Comparison of ENCODE assay signal across 23 cellular contexts in genomic region chr2:241224851-241225438, GRCh38. TPM values are rescaled to one million over a fixed set of nuclear protein-coding genes. Genes with fewer than 3 reads are reported as not detected.
A peak's percentile ranks its signal among the peaks of the same experiment; 100 is the strongest.
DNase-seq lines count a peak whose midpoint lies in the region; ATAC-seq, FAIRE-seq and TF ChIP-seq lines count a peak whose summit lies in the region.
"Had no signal": no experiment of that assay in that cellular context is flagged by ENCODE, and none has a peak within 500 bp of the region (broad histone marks: within the 10 kb centered on the region; RNA-seq: fewer than 3 reads in every experiment).

No MANE protein-coding gene starts in this region.

- no peak for ATAC-seq in activated T-cell treated with anti-CD3 and anti-CD28 coated beads, Interleukin-2, amount 50 U/mL, for 72 hours (replicated peaks in 1 of 2)
- peak; percentile 4 for ATAC-seq in left lobe of liver
- ATAC-seq in stimulated activated effector memory CD8-positive, alpha-beta T cell treated with anti-CD3 and anti-CD28 coated beads, Interleukin-12 subunit alpha, Interleukin-12 subunit beta, amount 100 ng/mL, for 72 hours: no peak
- ATAC-seq in HG03378 (IDR thresholded peaks at IDR 0.05; ENCODE audit: unreplicated experiment): no peak
- no peak for ATAC-seq in GM21576 (IDR thresholded peaks at IDR 0.05; ENCODE audit: unreplicated experiment)

- H3K36me3 Mint-ChIP-seq in activated T-cell treated with anti-CD3 and anti-CD28 coated beads, Interleukin-2, amount 50 U/mL, for 24 hours (ENCODE audit: low read depth): peaks cover 43% of the 10 kb centered on the region
- peaks cover 2 to 6% of the 10 kb centered on the region in 2 donors for H3K36me3 Mint-ChIP-seq in activated T-cell treated with anti-CD3 and anti-CD28 coated beads, Interleukin-2, amount 50 U/mL, for 72 hours (ENCODE audit: insufficient read depth in 2 of 2)
- H3K36me3 Mint-ChIP-seq in brain: peaks cover 20% of the 10 kb centered on the region
- peaks cover 59% of the 10 kb centered on the region for H3K36me3 Mint-ChIP-seq in stimulated activated effector memory CD8-positive, alpha-beta T cell treated with anti-CD3 and anti-CD28 coated beads, Interleukin-12 subunit alpha, Interleukin-12 subunit beta, amount 100 ng/mL, for 72 hours

- TF ChIP-seq CTCF in brain (conservative IDR thresholded peaks at IDR 0.05): no peak

- DNase-seq in activated T-cell treated with anti-CD3 and anti-CD28 coated beads, Interleukin-2, amount 50 U/mL, for 24 hours: no peak
- no peak for DNase-seq in activated T-cell treated with anti-CD3 and anti-CD28 coated beads, Interleukin-2, amount 50 U/mL, for 72 hours
- DNase-seq in left lobe of liver (ENCODE audit: low spot score): no peak
- DNase-seq in stimulated activated effector memory CD8-positive, alpha-beta T cell treated with anti-CD3 and anti-CD28 coated beads, Interleukin-12 subunit alpha, Interleukin-12 subunit beta, amount 100 ng/mL, for 72 hours (ENCODE audit: low spot score in 2 of 2): no peak
- no peak for DNase-seq in HTR-8/SVneo (ENCODE audit: insufficient read length, low spot score)
- DNase-seq: 8988T; activated CD4-positive, alpha-beta memory T cell treated with anti-CD3 and anti-CD28 coated beads for 36 hours; activated naive CD4-positive, alpha-beta T cell treated with anti-CD3 and anti-CD28 coated beads, Interleukin-2, amount 50 U/mL, for 16 hours; BE2C; COR-L47; cortex of kidney; foreskin melanocyte; left colon; NCI-H1436; NCI-H2171; NCI-H526 treated with DMSO at 0.1 percent for 48 hours; SHP77 treated with DMSO at 0.1 percent for 48 hours; stimulated activated naive CD4-positive, alpha-beta T cell; T-helper 2 cell had no signal

- peak overlapping the region; percentile 52 for H3K27ac Mint-ChIP-seq in activated T-cell treated with anti-CD3 and anti-CD28 coated beads, Interleukin-2, amount 50 U/mL, for 24 hours
- H3K27ac Mint-ChIP-seq in activated T-cell treated with anti-CD3 and anti-CD28 coated beads, Interleukin-2, amount 50 U/mL, for 72 hours: no peak overlapping the region
- peak overlapping the region; percentile 66 to 93 (median 79) for H3K27ac Mint-ChIP-seq in brain
- H3K27ac Mint-ChIP-seq in stimulated activated effector memory CD8-positive, alpha-beta T cell treated with anti-CD3 and anti-CD28 coated beads, Interleukin-12 subunit alpha, Interleukin-12 subunit beta, amount 100 ng/mL, for 72 hours: peak overlapping the region; percentile 83
- H3K27ac Mint-ChIP-seq: activated CD4-positive, alpha-beta memory T cell treated with anti-CD3 and anti-CD28 coated beads for 36 hours had no signal

- peaks cover 9% of the 10 kb centered on the region for H3K4me1 Mint-ChIP-seq in activated T-cell treated with anti-CD3 and anti-CD28 coated beads, Interleukin-2, amount 50 U/mL, for 24 hours (ENCODE audit: low read depth)
- H3K4me1 Mint-ChIP-seq in activated T-cell treated with anti-CD3 and anti-CD28 coated beads, Interleukin-2, amount 50 U/mL, for 72 hours (ENCODE audit: low read depth): peaks cover 8% of the 10 kb centered on the region
- H3K4me1 Mint-ChIP-seq in brain: peaks cover 29% of the 10 kb centered on the region
- H3K4me1 Mint-ChIP-seq in stimulated activated effector memory CD8-positive, alpha-beta T cell treated with anti-CD3 and anti-CD28 coated beads, Interleukin-12 subunit alpha, Interleukin-12 subunit beta, amount 100 ng/mL, for 72 hours: peaks cover 25% of the 10 kb centered on the region

- H3K9me3 Mint-ChIP-seq in activated T-cell treated with anti-CD3 and anti-CD28 coated beads, Interleukin-2, amount 50 U/mL, for 24 hours: no peaks in the 10 kb centered on the region
- no peaks in the 10 kb centered on the region for H3K9me3 Mint-ChIP-seq in activated T-cell treated with anti-CD3 and anti-CD28 coated beads, Interleukin-2, amount 50 U/mL, for 72 hours
- peaks cover 0 to 2% (median 0%) of the 10 kb centered on the region in 5 experiments for H3K9me3 Mint-ChIP-seq in brain
- H3K9me3 Mint-ChIP-seq in stimulated activated effector memory CD8-positive, alpha-beta T cell treated with anti-CD3 and anti-CD28 coated beads, Interleukin-12 subunit alpha, Interleukin-12 subunit beta, amount 100 ng/mL, for 72 hours: no peaks in the 10 kb centered on the region
- H3K9me3 Mint-ChIP-seq: activated CD4-positive, alpha-beta memory T cell treated with anti-CD3 and anti-CD28 coated beads for 36 hours had no signal

- H3K27me3 Mint-ChIP-seq in activated T-cell treated with anti-CD3 and anti-CD28 coated beads, Interleukin-2, amount 50 U/mL, for 24 hours: peaks cover 2% of the 10 kb centered on the region
- H3K27me3 Mint-ChIP-seq in activated T-cell treated with anti-CD3 and anti-CD28 coated beads, Interleukin-2, amount 50 U/mL, for 72 hours (ENCODE audit: low read depth): peaks cover 3% of the 10 kb centered on the region
- peaks cover 2% of the 10 kb centered on the region for H3K27me3 Mint-ChIP-seq in brain
- H3K27me3 Mint-ChIP-seq: activated CD4-positive, alpha-beta memory T cell treated with anti-CD3 and anti-CD28 coated beads for 36 hours had no signal

- no peak for FAIRE-seq in HTR-8/SVneo (lab: Jason Lieb, UNC)
- FAIRE-seq: H54 had no signal

- H3K4me3 Mint-ChIP-seq in activated T-cell treated with anti-CD3 and anti-CD28 coated beads, Interleukin-2, amount 50 U/mL, for 24 hours: no peak overlapping the region
- H3K4me3 Mint-ChIP-seq in activated T-cell treated with anti-CD3 and anti-CD28 coated beads, Interleukin-2, amount 50 U/mL, for 72 hours: no peak overlapping the region
- H3K4me3 Mint-ChIP-seq in brain: peak overlapping the region in 1 of 5 experiments; percentile 21
- no peak overlapping the region for H3K4me3 Mint-ChIP-seq in stimulated activated effector memory CD8-positive, alpha-beta T cell treated with anti-CD3 and anti-CD28 coated beads, Interleukin-12 subunit alpha, Interleukin-12 subunit beta, amount 100 ng/mL, for 72 hours
- H3K4me3 Mint-ChIP-seq: activated CD4-positive, alpha-beta memory T cell treated with anti-CD3 and anti-CD28 coated beads for 36 hours had no signal

RNA-seq across cellular contexts. Expression of gene ANO7, which starts 36.5 kb away (rescaled TPM):
- total RNA-seq in activated T-cell treated with anti-CD3 and anti-CD28 coated beads, Interleukin-2, amount 50 U/mL, for 72 hours: under 1 TPM; 0.72 to 0.90 TPM
- 1.3 TPM for polyA plus RNA-seq in brain (ENCODE audit: insufficient read depth, low read depth, low replicate concordance)
- total RNA-seq in left lobe of liver: 1.3 TPM
